ENCODE assay signal across 1 cellular context in the genomic region with DNA sequence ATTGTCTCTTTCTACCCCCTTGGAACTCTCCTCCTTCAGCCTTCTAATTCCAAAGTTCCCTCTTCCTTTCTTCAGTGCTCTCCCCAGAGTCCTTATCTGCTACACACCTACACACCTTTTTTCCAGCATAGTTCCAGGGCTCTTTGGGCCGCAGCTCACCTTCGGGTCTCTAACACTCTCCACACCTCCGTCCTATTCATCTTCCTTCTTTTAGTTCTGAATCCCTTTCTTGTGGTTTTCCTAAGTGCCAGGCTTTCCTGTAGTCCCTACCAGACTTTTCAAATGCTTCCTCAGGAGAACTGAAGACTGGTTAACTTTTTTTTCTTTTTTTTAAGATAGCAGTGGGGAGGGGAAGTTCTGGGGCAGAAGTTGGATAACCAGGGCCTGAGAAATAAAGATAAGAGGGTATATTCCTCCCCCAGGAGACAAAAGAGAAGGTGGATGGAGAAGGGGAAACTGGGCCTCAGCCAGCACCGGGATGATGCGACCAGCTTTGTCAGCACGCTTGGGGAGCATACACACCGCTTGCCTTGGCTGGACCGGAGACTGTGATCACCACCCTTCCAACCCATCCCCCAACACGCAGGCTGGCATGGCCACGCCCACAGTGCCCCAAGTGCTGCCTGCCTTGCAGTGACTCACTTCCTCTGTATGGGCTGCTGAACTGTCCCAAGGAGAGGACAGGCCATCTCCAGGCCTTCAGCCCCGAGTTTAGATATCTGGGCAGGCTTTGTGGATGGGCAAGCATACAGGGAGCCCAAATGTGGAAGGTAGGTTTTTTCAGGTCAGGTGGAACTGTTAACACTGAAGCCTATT.
A peak's percentile ranks its signal among the peaks of the same experiment; 100 is the strongest.
TF ChIP-seq lines count a peak whose summit lies in the region.

No MANE protein-coding gene starts in this region.

TF ChIP-seq in K562, 482 proteins besides CTCF, POLR2A, EP300 and RAD21 (continued from another document and continues in another):
- TF ChIP-seq, protein P1, sequence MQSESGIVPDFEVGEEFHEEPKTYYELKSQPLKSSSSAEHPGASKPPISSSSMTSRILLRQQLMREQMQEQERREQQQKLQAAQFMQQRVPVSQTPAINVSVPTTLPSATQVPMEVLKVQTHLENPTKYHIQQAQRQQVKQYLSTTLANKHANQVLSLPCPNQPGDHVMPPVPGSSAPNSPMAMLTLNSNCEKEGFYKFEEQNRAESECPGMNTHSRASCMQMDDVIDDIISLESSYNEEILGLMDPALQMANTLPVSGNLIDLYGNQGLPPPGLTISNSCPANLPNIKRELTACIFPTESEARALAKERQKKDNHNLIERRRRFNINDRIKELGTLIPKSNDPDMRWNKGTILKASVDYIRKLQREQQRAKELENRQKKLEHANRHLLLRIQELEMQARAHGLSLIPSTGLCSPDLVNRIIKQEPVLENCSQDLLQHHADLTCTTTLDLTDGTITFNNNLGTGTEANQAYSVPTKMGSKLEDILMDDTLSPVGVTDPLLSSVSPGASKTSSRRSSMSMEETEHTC (IDR thresholded peaks at IDR 0.05), result no peak
- TF ChIP-seq MEIS2 (IDR thresholded peaks at IDR 0.05; ENCODE audit: partially characterized antibody) (no peak), TCF3 (CRISPR knock-in tag; IDR thresholded peaks at IDR 0.05) (peak; percentile 91), BRD9 (IDR thresholded peaks at IDR 0.05; ENCODE audit: low read depth, partially characterized antibody) (peak; percentile 93), KAT2B (IDR thresholded peaks at IDR 0.05; ENCODE audit: low read depth, low read length) (no peak), TGIF2 (CRISPR knock-in tag; IDR thresholded peaks at IDR 0.05) (no peak), NONO (IDR thresholded peaks at IDR 0.05; ENCODE audit: low read depth in 2 of 2, low read length in 1 of 2) (peak in 1 of 2 experiments; percentile 77; a peak in 1 of 4 replicates), ZNF121 (CRISPR knock-in tag; conservative IDR thresholded peaks at IDR 0.05) (no peak), ZNF133 (CRISPR knock-in tag; IDR thresholded peaks at IDR 0.05) (no peak), IFI16 (CRISPR knock-in tag; IDR thresholded peaks at IDR 0.05) (no peak), MTA1 (IDR thresholded peaks at IDR 0.05; ENCODE audit: borderline replicate concordance) (peak; percentile 73; the same call in 1 of the 2 replicates), ZNF76 (CRISPR knock-in tag; IDR thresholded peaks at IDR 0.05; ENCODE audit: borderline replicate concordance) (0 out of 2 replicates have a peak, but pooled peaks have one; percentile 30), DMBX1 (CRISPR knock-in tag; IDR thresholded peaks at IDR 0.05; ENCODE audit: borderline replicate concordance) (peak; percentile 86), FOXM1 (IDR thresholded peaks at IDR 0.05; ENCODE audit: low read depth) (peak; percentile 85), FOXM1 (CRISPR knock-in tag; IDR thresholded peaks at IDR 0.05; ENCODE audit: low read depth) (no peak), NRF1 (conservative IDR thresholded peaks at IDR 0.05 in 1 of 2, IDR thresholded peaks at IDR 0.05 in 1 of 2) (peak; percentile 23 to 33; a peak in 2 of 4 replicates), ZNF561 (CRISPR knock-in tag; conservative IDR thresholded peaks at IDR 0.05) (no peak), TCFL5 (CRISPR knock-in tag; conservative IDR thresholded peaks at IDR 0.05) (no peak), MBD2 (IDR thresholded peaks at IDR 0.05; ENCODE audit: borderline replicate concordance, low read depth) (peak; percentile 69), ZNF146 (CRISPR knock-in tag; IDR thresholded peaks at IDR 0.05; ENCODE audit: unreplicated experiment) (no peak), ARID1B (IDR thresholded peaks at IDR 0.05) (peak; percentile 98), NCOA1 (IDR thresholded peaks at IDR 0.05; ENCODE audit: low read depth) (peak; percentile 79), RBM22 (IDR thresholded peaks at IDR 0.05; ENCODE audit: low read depth, low read length, poor library complexity, severe bottlenecking) (no peak), TAF1 (IDR thresholded peaks at IDR 0.05; ENCODE audit: control insufficient read depth, extremely low read depth, insufficient read depth, low read length, severe bottlenecking) (peak; percentile 44)
- TF ChIP-seq, protein P2, sequence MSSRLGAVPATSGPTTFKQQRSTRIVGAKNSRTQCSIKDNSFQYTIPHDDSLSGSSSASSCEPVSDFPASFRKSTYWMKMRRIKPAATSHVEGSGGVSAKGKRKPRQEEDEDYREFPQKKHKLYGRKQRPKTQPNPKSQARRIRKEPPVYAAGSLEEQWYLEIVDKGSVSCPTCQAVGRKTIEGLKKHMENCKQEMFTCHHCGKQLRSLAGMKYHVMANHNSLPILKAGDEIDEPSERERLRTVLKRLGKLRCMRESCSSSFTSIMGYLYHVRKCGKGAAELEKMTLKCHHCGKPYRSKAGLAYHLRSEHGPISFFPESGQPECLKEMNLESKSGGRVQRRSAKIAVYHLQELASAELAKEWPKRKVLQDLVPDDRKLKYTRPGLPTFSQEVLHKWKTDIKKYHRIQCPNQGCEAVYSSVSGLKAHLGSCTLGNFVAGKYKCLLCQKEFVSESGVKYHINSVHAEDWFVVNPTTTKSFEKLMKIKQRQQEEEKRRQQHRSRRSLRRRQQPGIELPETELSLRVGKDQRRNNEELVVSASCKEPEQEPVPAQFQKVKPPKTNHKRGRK (tag; IDR thresholded peaks at IDR 0.05), result no peak
- TF ChIP-seq, protein P3, sequence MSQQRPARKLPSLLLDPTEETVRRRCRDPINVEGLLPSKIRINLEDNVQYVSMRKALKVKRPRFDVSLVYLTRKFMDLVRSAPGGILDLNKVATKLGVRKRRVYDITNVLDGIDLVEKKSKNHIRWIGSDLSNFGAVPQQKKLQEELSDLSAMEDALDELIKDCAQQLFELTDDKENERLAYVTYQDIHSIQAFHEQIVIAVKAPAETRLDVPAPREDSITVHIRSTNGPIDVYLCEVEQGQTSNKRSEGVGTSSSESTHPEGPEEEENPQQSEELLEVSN (IDR thresholded peaks at IDR 0.05; ENCODE audit: borderline replicate concordance in 1 of 2, extremely low read depth in 1 of 2, insufficient read depth in 1 of 2, insufficient read length in 1 of 2, low read depth in 1 of 2, low read length in 1 of 2, poor library complexity in 1 of 2, severe bottlenecking in 1 of 2), result no peak
- TF ChIP-seq, protein P4, sequence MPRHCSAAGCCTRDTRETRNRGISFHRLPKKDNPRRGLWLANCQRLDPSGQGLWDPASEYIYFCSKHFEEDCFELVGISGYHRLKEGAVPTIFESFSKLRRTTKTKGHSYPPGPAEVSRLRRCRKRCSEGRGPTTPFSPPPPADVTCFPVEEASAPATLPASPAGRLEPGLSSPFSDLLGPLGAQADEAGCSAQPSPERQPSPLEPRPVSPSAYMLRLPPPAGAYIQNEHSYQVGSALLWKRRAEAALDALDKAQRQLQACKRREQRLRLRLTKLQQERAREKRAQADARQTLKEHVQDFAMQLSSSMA (CRISPR knock-in tag; IDR thresholded peaks at IDR 0.05), result no peak
- TF ChIP-seq, protein P5, sequence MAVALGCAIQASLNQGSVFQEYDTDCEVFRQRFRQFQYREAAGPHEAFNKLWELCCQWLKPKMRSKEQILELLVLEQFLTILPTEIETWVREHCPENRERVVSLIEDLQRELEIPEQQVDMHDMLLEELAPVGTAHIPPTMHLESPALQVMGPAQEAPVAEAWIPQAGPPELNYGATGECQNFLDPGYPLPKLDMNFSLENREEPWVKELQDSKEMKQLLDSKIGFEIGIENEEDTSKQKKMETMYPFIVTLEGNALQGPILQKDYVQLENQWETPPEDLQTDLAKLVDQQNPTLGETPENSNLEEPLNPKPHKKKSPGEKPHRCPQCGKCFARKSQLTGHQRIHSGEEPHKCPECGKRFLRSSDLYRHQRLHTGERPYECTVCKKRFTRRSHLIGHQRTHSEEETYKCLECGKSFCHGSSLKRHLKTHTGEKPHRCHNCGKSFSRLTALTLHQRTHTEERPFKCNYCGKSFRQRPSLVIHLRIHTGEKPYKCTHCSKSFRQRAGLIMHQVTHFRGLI (CRISPR knock-in tag; IDR thresholded peaks at IDR 0.05), result no peak
- TF ChIP-seq, protein P6, sequence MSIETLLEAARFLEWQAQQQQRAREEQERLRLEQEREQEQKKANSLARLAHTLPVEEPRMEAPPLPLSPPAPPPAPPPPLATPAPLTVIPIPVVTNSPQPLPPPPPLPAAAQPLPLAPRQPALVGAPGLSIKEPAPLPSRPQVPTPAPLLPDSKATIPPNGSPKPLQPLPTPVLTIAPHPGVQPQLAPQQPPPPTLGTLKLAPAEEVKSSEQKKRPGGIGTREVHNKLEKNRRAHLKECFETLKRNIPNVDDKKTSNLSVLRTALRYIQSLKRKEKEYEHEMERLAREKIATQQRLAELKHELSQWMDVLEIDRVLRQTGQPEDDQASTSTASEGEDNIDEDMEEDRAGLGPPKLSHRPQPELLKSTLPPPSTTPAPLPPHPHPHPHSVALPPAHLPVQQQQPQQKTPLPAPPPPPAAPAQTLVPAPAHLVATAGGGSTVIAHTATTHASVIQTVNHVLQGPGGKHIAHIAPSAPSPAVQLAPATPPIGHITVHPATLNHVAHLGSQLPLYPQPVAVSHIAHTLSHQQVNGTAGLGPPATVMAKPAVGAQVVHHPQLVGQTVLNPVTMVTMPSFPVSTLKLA (conservative IDR thresholded peaks at IDR 0.05), result peak; percentile 41 to 74
- TF ChIP-seq, protein P7, sequence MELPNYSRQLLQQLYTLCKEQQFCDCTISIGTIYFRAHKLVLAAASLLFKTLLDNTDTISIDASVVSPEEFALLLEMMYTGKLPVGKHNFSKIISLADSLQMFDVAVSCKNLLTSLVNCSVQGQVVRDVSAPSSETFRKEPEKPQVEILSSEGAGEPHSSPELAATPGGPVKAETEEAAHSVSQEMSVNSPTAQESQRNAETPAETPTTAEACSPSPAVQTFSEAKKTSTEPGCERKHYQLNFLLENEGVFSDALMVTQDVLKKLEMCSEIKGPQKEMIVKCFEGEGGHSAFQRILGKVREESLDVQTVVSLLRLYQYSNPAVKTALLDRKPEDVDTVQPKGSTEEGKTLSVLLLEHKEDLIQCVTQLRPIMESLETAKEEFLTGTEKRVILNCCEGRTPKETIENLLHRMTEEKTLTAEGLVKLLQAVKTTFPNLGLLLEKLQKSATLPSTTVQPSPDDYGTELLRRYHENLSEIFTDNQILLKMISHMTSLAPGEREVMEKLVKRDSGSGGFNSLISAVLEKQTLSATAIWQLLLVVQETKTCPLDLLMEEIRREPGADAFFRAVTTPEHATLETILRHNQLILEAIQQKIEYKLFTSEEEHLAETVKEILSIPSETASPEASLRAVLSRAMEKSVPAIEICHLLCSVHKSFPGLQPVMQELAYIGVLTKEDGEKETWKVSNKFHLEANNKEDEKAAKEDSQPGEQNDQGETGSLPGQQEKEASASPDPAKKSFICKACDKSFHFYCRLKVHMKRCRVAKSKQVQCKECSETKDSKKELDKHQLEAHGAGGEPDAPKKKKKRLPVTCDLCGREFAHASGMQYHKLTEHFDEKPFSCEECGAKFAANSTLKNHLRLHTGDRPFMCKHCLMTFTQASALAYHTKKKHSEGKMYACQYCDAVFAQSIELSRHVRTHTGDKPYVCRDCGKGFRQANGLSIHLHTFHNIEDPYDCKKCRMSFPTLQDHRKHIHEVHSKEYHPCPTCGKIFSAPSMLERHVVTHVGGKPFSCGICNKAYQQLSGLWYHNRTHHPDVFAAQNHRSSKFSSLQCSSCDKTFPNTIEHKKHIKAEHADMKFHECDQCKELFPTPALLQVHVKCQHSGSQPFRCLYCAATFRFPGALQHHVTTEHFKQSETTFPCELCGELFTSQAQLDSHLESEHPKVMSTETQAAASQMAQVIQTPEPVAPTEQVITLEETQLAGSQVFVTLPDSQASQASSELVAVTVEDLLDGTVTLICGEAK (IDR thresholded peaks at IDR 0.05), result peak; percentile 38; the same call in 1 of the 2 replicates
- TF ChIP-seq, protein P7 (CRISPR knock-in tag; IDR thresholded peaks at IDR 0.05), result no peak
- TF ChIP-seq, protein P8, sequence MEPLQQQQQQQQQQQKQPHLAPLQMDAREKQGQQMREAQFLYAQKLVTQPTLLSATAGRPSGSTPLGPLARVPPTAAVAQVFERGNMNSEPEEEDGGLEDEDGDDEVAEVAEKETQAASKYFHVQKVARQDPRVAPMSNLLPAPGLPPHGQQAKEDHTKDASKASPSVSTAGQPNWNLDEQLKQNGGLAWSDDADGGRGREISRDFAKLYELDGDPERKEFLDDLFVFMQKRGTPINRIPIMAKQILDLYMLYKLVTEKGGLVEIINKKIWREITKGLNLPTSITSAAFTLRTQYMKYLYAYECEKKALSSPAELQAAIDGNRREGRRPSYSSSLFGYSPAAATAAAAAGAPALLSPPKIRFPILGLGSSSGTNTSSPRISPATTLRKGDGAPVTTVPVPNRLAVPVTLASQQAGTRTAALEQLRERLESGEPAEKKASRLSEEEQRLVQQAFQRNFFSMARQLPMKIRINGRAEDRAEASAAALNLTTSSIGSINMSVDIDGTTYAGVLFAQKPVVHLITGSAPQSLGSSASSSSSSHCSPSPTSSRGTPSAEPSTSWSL (CRISPR knock-in tag; IDR thresholded peaks at IDR 0.05; ENCODE audit: borderline replicate concordance), result no peak
